20 cellular contexts compared by ENCODE assay signal in the genomic region with DNA sequence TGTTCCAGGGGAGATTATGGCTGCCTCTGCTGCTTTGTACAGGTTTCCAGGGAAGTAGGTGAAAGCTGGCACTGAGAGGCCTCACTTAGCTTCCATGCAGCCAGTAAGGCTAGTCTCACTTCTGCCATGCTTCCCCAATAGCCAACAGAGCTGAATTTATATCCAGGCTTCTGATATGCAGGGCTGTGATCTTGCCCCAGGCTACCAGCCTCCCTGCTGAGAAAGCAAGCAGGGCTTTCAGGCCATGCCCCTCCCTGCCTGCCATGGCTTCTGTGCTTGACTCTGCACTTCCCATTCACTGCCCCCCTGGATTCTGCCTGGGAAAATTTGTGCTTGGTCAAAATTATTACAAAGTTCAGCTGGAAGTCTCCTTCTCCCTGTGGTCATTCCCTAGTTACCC.
"Had no signal": no experiment of that assay in that cellular context is flagged by ENCODE, and none has a peak within 500 bp of the region (broad histone marks: within the 10 kb centered on the region; RNA-seq: fewer than 3 reads in every experiment).

No MANE protein-coding gene starts in this region.

- H3K27ac ChIP-seq: dorsolateral prefrontal cortex, heart left ventricle, ovary, right atrium auricular region, tibial artery, upper lobe of left lung, uterus had no signal

- H3K4me1 Mint-ChIP-seq: naive thymus-derived CD8-positive, alpha-beta T cell had no signal

- H3K4me3 Mint-ChIP-seq: naive thymus-derived CD8-positive, alpha-beta T cell; neural crest cell had no signal

- H3K27me3 Mint-ChIP-seq: naive thymus-derived CD8-positive, alpha-beta T cell had no signal

- H3K4me3 ChIP-seq: dorsolateral prefrontal cortex, heart left ventricle, ovary, right atrium auricular region, tibial artery, upper lobe of left lung, uterus had no signal

- H3K36me3 ChIP-seq: heart left ventricle, ovary, right atrium auricular region, tibial artery, upper lobe of left lung, uterus had no signal

- DNase-seq: cortex of kidney; dorsolateral prefrontal cortex; effector CD8-positive, alpha-beta T cell; heart left ventricle; hippocampal formation; kidney glomerular epithelial cell; naive thymus-derived CD8-positive, alpha-beta T cell; nucleus accumbens; ovary; small intestine; stimulated activated CD4-positive, alpha-beta T cell treated with anti-CD3 and anti-CD28 coated beads, Interleukin-12 subunit alpha, Interleukin-12 subunit beta, amount 100 ng/mL, for 4 hours; stimulated activated naive CD4-positive, alpha-beta T cell treated with Interleukin-2 at 50 U/mL for 16 hours; tibial artery; upper lobe of left lung; uterus had no signal

- ATAC-seq: esophagus mucosa; heart left ventricle; naive thymus-derived CD8-positive, alpha-beta T cell had no signal

- H3K4me1 ChIP-seq: heart left ventricle, right atrium auricular region, upper lobe of left lung, uterus had no signal

- H3K9me3 ChIP-seq: ovary, right atrium auricular region, tibial artery, upper lobe of left lung, uterus had no signal

- FAIRE-seq: endometrium, frontal cortex, small intestine had no signal

- H3K27me3 ChIP-seq: dorsolateral prefrontal cortex, heart left ventricle, ovary, right atrium auricular region, tibial artery, upper lobe of left lung, uterus had no signal
